In genomic region chr1:210132582-210132981, GRCh38 we compare ENCODE assay signal across 14 cellular contexts.
A peak's percentile ranks its signal among the peaks of the same experiment; 100 is the strongest.
DNase-seq lines count a peak whose midpoint lies in the region; ATAC-seq, FAIRE-seq and TF ChIP-seq lines count a peak whose summit lies in the region.
"Had no signal": no experiment of that assay in that cellular context is flagged by ENCODE, and none has a peak within 500 bp of the region (broad histone marks: within the 10 kb centered on the region; RNA-seq: fewer than 3 reads in every experiment).

No MANE protein-coding gene starts in this region.

- no peak overlapping the region for H2AFZ ChIP-seq in hepatocyte
- H2AFZ ChIP-seq: parathyroid adenoma had no signal

- H3K36me3 Mint-ChIP-seq in stimulated activated naive B cell treated with anti-CD40 and anti-IgM and Interleukin-4, amounts not matched to agents 10 μg/mL and 1 μg/mL and 100 μg/mL, for 72 hours: no peaks in the 10 kb centered on the region
- H3K36me3 Mint-ChIP-seq: CD8-positive, alpha-beta memory T cell had no signal

- H3K79me2 ChIP-seq in hepatocyte: no peaks in the 10 kb centered on the region
- H3K79me2 ChIP-seq: parathyroid adenoma had no signal

- no peak for TF ChIP-seq POLR2A in testis (IDR thresholded peaks at IDR 0.05)

- H3K27me3 Mint-ChIP-seq in stimulated activated naive B cell treated with anti-CD40 and anti-IgM and Interleukin-4, amounts not matched to agents 10 μg/mL and 1 μg/mL and 100 μg/mL, for 72 hours: peaks cover 0 to 5% of the 10 kb centered on the region in 2 donors

- H3K9ac ChIP-seq in adipocyte (ENCODE audit: low read length): no peak overlapping the region
- H3K9ac ChIP-seq: parathyroid adenoma had no signal

- peaks cover 0 to 4% of the 10 kb centered on the region in 2 donors for H3K9me3 Mint-ChIP-seq in stimulated activated naive B cell treated with anti-CD40 and anti-IgM and Interleukin-4, amounts not matched to agents 10 μg/mL and 1 μg/mL and 100 μg/mL, for 72 hours

- FAIRE-seq in HTR-8/SVneo (lab: Jason Lieb, UNC): no peak
- FAIRE-seq: GM18507 had no signal

- H3K9me3 ChIP-seq in adipocyte (ENCODE audit: control insufficient read depth, low read length): no peaks in the 10 kb centered on the region
- no peaks in the 10 kb centered on the region for H3K9me3 ChIP-seq in hepatocyte (ENCODE audit: low read depth)
- H3K9me3 ChIP-seq in testis: no peaks in the 10 kb centered on the region
- H3K9me3 ChIP-seq: tibial nerve had no signal

- H3K27ac Mint-ChIP-seq in stimulated activated naive B cell treated with anti-CD40 and anti-IgM and Interleukin-4, amounts not matched to agents 10 μg/mL and 1 μg/mL and 100 μg/mL, for 72 hours: no peak overlapping the region
- H3K27ac Mint-ChIP-seq: CD8-positive, alpha-beta memory T cell had no signal

- DNase-seq in AG08396 (ENCODE audit: low spot score) (peak; percentile 24), HTR-8/SVneo (ENCODE audit: insufficient read length, low spot score) (peak; percentile 27), adipocyte (ENCODE audit: low read depth) (peak; percentile 65), hepatocyte (ENCODE audit: low spot score) (peak; percentile 59), testis (no peak), NCI-H187 treated with DMSO at 0.1 percent for 48 hours (lab: John Stamatoyannopoulos, UW) (no peak)
- DNase-seq in stimulated activated naive B cell treated with anti-CD40 and anti-IgM and Interleukin-4, amounts not matched to agents 10 μg/mL and 1 μg/mL and 100 μg/mL, for 72 hours: no peak
- no peak for DNase-seq in stimulated activated CD4-positive, alpha-beta T cell treated with anti-CD3 and anti-CD28 coated beads, Interleukin-2, amount 100 ng/mL, for 24 hours
- DNase-seq: activated CD8-positive, alpha-beta memory T cell treated with anti-CD3 and anti-CD28 coated beads, Interleukin-2, amount 50 U/mL, for 4 hours; CD8-positive, alpha-beta memory T cell; NCI-H2107 had no signal

- H3K36me3 ChIP-seq in adipocyte (ENCODE audit: control insufficient read depth, insufficient read depth, low read length, severe bottlenecking): no peaks in the 10 kb centered on the region
- H3K36me3 ChIP-seq in hepatocyte (replicated peaks; ENCODE audit: insufficient read depth, low read depth): no peaks in the 10 kb centered on the region
- no peaks in the 10 kb centered on the region for H3K36me3 ChIP-seq in testis (ENCODE audit: low read depth, missing control alignments)
- H3K36me3 ChIP-seq: tibial nerve had no signal

- TF ChIP-seq CTCF in hepatocyte (IDR thresholded peaks at IDR 0.05; ENCODE audit: poor library complexity) (no peak), testis (IDR thresholded peaks at IDR 0.05) (no peak)

- intact Hi-C loops in testis (cut with DNase I; ENCODE audit: low total_unique reads): no loop called here

- peaks cover 0 to 2% of the 10 kb centered on the region in 2 donors for H3K4me1 Mint-ChIP-seq in stimulated activated naive B cell treated with anti-CD40 and anti-IgM and Interleukin-4, amounts not matched to agents 10 μg/mL and 1 μg/mL and 100 μg/mL, for 72 hours
- H3K4me1 Mint-ChIP-seq: CD8-positive, alpha-beta memory T cell had no signal

- no peak overlapping the region for H3K4me3 ChIP-seq in adipocyte (ENCODE audit: low read length)
- no peak overlapping the region for H3K4me3 ChIP-seq in hepatocyte
- no peak overlapping the region for H3K4me3 ChIP-seq in testis
- H3K4me3 ChIP-seq: tibial nerve had no signal

- H4K20me1 ChIP-seq in hepatocyte (ENCODE audit: insufficient read depth, poor library complexity, severe bottlenecking): no peaks in the 10 kb centered on the region

- H3K4me1 ChIP-seq in adipocyte (ENCODE audit: control insufficient read depth, insufficient read depth, low read length): no peaks in the 10 kb centered on the region
- no peaks in the 10 kb centered on the region for H3K4me1 ChIP-seq in hepatocyte (ENCODE audit: insufficient read depth)
- no peaks in the 10 kb centered on the region for H3K4me1 ChIP-seq in testis
- H3K4me1 ChIP-seq: parathyroid adenoma, tibial nerve had no signal

- ATAC-seq in stimulated activated naive B cell treated with anti-CD40 and anti-IgM and Interleukin-4, amounts not matched to agents 10 μg/mL and 1 μg/mL and 100 μg/mL, for 72 hours (replicated peaks): no peak

- H3K27me3 ChIP-seq in adipocyte (replicated peaks; ENCODE audit: control insufficient read depth, insufficient read depth, low read length): no peaks in the 10 kb centered on the region
- no peaks in the 10 kb centered on the region for H3K27me3 ChIP-seq in hepatocyte
- no peaks in the 10 kb centered on the region for H3K27me3 ChIP-seq in testis
- H3K27me3 ChIP-seq: tibial nerve had no signal

- H3K27ac ChIP-seq in hepatocyte (no peak overlapping the region), testis (no peak overlapping the region)
- H3K27ac ChIP-seq: parathyroid adenoma, tibial nerve had no signal

- WGBS in hepatocyte (ENCODE audit: low lambda C conversion rate, missing lambda C conversion rate): 56% methylated on average over 3 of the region's 3 CpGs
- 65 to 68% methylated on average over 3 of the region's 3 CpGs for WGBS in testis, 2 donors

- no peak overlapping the region for H3K4me2 ChIP-seq in hepatocyte

- no peak overlapping the region for H3K4me3 Mint-ChIP-seq in stimulated activated naive B cell treated with anti-CD40 and anti-IgM and Interleukin-4, amounts not matched to agents 10 μg/mL and 1 μg/mL and 100 μg/mL, for 72 hours
- H3K4me3 Mint-ChIP-seq: CD8-positive, alpha-beta memory T cell had no signal

- H3K9me2 ChIP-seq in hepatocyte (replicated peaks; ENCODE audit: insufficient read depth): no peaks in the 10 kb centered on the region

Comparison
In these comparisons a context has a peak if more than half of its experiments do, and no peak if none do; other contexts are left out.
1. DNase-seq: peak in AG08396 (single experiment), HTR-8/SVneo (single experiment), adipocyte (single experiment) and hepatocyte (single experiment); none in stimulated activated naive B cell treated with anti-CD40 and anti-IgM and Interleukin-4, amounts not matched to agents 10 μg/mL and 1 μg/mL and 100 μg/mL, for 72 hours (single experiment), testis (single experiment), NCI-H187 treated with DMSO at 0.1 percent for 48 hours (single experiment) and stimulated activated CD4-positive, alpha-beta T cell treated with anti-CD3 and anti-CD28 coated beads, Interleukin-2, amount 100 ng/mL, for 24 hours (0 of 2).